In the genomic region with DNA sequence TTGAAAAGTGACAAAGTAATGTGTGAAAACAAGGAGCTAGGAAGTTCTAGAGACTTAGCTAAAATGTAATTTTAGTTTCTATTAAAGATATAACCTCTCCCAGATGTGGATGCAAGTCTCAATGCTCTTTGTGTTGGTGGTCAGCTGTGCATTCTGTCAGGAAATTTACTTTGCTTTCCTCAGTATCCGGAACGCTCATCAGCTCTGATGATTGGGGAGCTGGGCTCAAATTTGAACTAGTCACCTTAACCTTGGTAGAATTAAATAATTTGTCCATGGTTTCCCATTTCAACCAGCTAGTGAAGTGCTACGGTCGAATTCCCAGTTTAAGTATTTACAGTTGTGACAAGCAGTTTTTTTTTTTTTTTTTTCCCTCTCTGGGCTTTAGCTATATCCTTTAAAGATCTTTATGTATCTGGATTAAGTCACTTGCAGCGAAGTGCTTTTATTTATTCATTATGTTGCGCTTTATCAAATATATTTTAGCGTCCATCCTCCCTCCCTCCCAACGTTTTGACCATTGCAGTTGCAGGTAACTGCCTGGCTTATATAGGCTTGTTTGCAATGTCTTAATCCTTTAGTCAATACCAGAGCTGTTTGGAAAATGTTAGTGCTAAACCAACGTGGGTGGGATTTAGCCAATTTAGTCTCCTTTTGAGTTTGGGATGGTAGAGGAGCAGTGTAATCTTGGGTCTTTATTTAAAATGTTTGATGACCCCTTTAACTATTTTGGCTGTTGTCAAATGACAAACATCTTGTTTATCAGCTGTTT, we compare ENCODE assay signal across 1 cellular context.
TF ChIP-seq lines count a peak whose summit lies in the region.

No MANE protein-coding gene starts in this region.

TF ChIP-seq in IMR-90, 13 proteins besides CTCF, POLR2A, EP300 and RAD21 (continued from another document):
- no peak for TF ChIP-seq SMC3 (IDR thresholded peaks at IDR 0.05; ENCODE audit: low read depth, low read length)
